In the genomic region with DNA sequence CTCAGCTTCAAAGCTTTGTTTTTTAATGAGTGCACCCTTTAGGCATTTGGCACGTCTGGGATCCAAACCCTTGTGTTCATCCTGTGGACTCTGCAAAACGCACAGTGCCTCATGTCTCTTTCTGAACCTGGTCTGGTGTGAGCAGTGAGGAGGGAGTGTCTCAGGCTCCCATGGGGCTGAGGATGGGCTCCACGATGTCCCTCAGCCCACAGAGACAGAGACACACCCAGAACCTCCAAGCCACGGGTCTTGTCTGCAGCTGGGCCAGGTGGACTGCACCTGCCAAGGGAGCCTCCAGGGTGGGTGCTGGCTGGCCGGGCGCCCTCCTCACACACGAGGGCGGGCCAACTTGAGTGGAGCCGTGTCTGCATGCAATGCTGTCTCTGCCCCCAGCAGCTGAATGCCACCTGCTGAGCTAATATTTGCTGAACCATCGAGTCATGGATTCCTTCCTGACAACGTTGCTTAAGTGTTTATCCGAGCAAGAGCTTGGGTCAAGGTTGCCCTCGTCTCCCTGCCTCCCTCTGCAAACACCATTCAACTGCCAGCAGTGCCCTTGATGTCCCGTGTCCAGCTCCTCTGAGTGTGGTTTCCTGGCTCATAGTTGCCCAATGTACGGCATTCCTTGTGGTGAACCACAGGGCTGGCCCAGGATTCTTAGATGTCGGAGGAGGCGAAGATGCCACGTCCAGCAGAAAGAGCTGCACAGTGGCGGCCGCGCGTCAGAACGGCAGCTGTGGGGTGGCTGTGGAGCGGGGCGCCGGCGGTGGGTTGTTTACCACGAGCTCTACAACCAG, we compare ENCODE assay signal across 1 cellular context.
TF ChIP-seq lines count a peak whose summit lies in the region.

No MANE protein-coding gene starts in this region.

TF ChIP-seq in HepG2, 621 proteins besides CTCF, POLR2A, EP300 and RAD21 (continued from another document and continues in another):
- TF ChIP-seq TIGD3 (CRISPR knock-in tag; IDR thresholded peaks at IDR 0.05; ENCODE audit: borderline replicate concordance) = no peak
- TF ChIP-seq ZNF234 (CRISPR knock-in tag; conservative IDR thresholded peaks at IDR 0.05) = no peak
- no peak for TF ChIP-seq SETDB1 (CRISPR knock-in tag; IDR thresholded peaks at IDR 0.05; ENCODE audit: borderline replicate concordance)
- TF ChIP-seq, protein P1, sequence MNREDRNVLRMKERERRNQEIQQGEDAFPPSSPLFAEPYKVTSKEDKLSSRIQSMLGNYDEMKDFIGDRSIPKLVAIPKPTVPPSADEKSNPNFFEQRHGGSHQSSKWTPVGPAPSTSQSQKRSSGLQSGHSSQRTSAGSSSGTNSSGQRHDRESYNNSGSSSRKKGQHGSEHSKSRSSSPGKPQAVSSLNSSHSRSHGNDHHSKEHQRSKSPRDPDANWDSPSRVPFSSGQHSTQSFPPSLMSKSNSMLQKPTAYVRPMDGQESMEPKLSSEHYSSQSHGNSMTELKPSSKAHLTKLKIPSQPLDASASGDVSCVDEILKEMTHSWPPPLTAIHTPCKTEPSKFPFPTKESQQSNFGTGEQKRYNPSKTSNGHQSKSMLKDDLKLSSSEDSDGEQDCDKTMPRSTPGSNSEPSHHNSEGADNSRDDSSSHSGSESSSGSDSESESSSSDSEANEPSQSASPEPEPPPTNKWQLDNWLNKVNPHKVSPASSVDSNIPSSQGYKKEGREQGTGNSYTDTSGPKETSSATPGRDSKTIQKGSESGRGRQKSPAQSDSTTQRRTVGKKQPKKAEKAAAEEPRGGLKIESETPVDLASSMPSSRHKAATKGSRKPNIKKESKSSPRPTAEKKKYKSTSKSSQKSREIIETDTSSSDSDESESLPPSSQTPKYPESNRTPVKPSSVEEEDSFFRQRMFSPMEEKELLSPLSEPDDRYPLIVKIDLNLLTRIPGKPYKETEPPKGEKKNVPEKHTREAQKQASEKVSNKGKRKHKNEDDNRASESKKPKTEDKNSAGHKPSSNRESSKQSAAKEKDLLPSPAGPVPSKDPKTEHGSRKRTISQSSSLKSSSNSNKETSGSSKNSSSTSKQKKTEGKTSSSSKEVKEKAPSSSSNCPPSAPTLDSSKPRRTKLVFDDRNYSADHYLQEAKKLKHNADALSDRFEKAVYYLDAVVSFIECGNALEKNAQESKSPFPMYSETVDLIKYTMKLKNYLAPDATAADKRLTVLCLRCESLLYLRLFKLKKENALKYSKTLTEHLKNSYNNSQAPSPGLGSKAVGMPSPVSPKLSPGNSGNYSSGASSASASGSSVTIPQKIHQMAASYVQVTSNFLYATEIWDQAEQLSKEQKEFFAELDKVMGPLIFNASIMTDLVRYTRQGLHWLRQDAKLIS (CRISPR knock-in tag; IDR thresholded peaks at IDR 0.05) = no peak
- TF ChIP-seq GLI4 (CRISPR knock-in tag; IDR thresholded peaks at IDR 0.05; ENCODE audit: borderline replicate concordance) = peak; percentile 17; the same call in 1 of the 2 replicates
- TF ChIP-seq ZNF776 (CRISPR knock-in tag; IDR thresholded peaks at IDR 0.05) = no peak; the same call in 1 of the 2 replicates
- TF ChIP-seq HMGXB3 (CRISPR knock-in tag; IDR thresholded peaks at IDR 0.05; ENCODE audit: borderline replicate concordance) = no peak
- no peak for TF ChIP-seq MTF1 (CRISPR knock-in tag; IDR thresholded peaks at IDR 0.05)
- TF ChIP-seq, protein P2, sequence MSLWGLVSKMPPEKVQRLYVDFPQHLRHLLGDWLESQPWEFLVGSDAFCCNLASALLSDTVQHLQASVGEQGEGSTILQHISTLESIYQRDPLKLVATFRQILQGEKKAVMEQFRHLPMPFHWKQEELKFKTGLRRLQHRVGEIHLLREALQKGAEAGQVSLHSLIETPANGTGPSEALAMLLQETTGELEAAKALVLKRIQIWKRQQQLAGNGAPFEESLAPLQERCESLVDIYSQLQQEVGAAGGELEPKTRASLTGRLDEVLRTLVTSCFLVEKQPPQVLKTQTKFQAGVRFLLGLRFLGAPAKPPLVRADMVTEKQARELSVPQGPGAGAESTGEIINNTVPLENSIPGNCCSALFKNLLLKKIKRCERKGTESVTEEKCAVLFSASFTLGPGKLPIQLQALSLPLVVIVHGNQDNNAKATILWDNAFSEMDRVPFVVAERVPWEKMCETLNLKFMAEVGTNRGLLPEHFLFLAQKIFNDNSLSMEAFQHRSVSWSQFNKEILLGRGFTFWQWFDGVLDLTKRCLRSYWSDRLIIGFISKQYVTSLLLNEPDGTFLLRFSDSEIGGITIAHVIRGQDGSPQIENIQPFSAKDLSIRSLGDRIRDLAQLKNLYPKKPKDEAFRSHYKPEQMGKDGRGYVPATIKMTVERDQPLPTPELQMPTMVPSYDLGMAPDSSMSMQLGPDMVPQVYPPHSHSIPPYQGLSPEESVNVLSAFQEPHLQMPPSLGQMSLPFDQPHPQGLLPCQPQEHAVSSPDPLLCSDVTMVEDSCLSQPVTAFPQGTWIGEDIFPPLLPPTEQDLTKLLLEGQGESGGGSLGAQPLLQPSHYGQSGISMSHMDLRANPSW (CRISPR knock-in tag; IDR thresholded peaks at IDR 0.05; ENCODE audit: borderline replicate concordance) = peak; percentile 82; the same call in 1 of the 2 replicates
- peak; percentile 86 for TF ChIP-seq ZNF547 (CRISPR knock-in tag; IDR thresholded peaks at IDR 0.05)
- no peak for TF ChIP-seq ZNF674 (CRISPR knock-in tag; IDR thresholded peaks at IDR 0.05; ENCODE audit: low read depth)
- TF ChIP-seq FOXM1 (CRISPR knock-in tag; IDR thresholded peaks at IDR 0.05) = no peak
- peak; percentile 90 for TF ChIP-seq ELF3 (CRISPR knock-in tag; IDR thresholded peaks at IDR 0.05)
- TF ChIP-seq ISX (CRISPR knock-in tag; conservative IDR thresholded peaks at IDR 0.05) = no peak
- peak; percentile 83 for TF ChIP-seq POGZ (CRISPR knock-in tag; IDR thresholded peaks at IDR 0.05)
- TF ChIP-seq ZNF572 (CRISPR knock-in tag; IDR thresholded peaks at IDR 0.05) = no peak; the same call in 1 of the 2 replicates
- TF ChIP-seq SALL2 (CRISPR knock-in tag; IDR thresholded peaks at IDR 0.05) = peak; percentile 66; the same call in 1 of the 2 replicates
- TF ChIP-seq TAF1 (CRISPR knock-in tag; IDR thresholded peaks at IDR 0.05) = no peak
- TF ChIP-seq JARID2 (CRISPR knock-in tag; IDR thresholded peaks at IDR 0.05; ENCODE audit: insufficient replicate concordance) = no peak
- peak; percentile 77 for TF ChIP-seq MAX (IDR thresholded peaks at IDR 0.05)
- no peak for TF ChIP-seq TOE1 (CRISPR knock-in tag; IDR thresholded peaks at IDR 0.05)
- TF ChIP-seq KLF15 (CRISPR knock-in tag; IDR thresholded peaks at IDR 0.05; ENCODE audit: borderline replicate concordance) = no peak
- TF ChIP-seq RFXANK (CRISPR knock-in tag; IDR thresholded peaks at IDR 0.05) = no peak; the same call in 1 of the 2 replicates
- TF ChIP-seq, protein P3, sequence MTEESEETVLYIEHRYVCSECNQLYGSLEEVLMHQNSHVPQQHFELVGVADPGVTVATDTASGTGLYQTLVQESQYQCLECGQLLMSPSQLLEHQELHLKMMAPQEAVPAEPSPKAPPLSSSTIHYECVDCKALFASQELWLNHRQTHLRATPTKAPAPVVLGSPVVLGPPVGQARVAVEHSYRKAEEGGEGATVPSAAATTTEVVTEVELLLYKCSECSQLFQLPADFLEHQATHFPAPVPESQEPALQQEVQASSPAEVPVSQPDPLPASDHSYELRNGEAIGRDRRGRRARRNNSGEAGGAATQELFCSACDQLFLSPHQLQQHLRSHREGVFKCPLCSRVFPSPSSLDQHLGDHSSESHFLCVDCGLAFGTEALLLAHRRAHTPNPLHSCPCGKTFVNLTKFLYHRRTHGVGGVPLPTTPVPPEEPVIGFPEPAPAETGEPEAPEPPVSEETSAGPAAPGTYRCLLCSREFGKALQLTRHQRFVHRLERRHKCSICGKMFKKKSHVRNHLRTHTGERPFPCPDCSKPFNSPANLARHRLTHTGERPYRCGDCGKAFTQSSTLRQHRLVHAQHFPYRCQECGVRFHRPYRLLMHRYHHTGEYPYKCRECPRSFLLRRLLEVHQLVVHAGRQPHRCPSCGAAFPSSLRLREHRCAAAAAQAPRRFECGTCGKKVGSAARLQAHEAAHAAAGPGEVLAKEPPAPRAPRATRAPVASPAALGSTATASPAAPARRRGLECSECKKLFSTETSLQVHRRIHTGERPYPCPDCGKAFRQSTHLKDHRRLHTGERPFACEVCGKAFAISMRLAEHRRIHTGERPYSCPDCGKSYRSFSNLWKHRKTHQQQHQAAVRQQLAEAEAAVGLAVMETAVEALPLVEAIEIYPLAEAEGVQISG (CRISPR knock-in tag; IDR thresholded peaks at IDR 0.05) = peak; percentile 71; the same call in 1 of the 2 replicates
- no peak for TF ChIP-seq ZNF615 (CRISPR knock-in tag; IDR thresholded peaks at IDR 0.05; ENCODE audit: borderline replicate concordance)
- TF ChIP-seq MXD1 (CRISPR knock-in tag; IDR thresholded peaks at IDR 0.05) = peak; percentile 26
- peak; percentile 79; the same call in 1 of the 2 replicates for TF ChIP-seq ZNF747 (CRISPR knock-in tag; IDR thresholded peaks at IDR 0.05; ENCODE audit: borderline replicate concordance)
- TF ChIP-seq FOXA1 (IDR thresholded peaks at IDR 0.05) = no peak; the same call in 1 of the 2 replicates
- TF ChIP-seq FOXA1 (CRISPR knock-in tag; IDR thresholded peaks at IDR 0.05) = peak; percentile 98
- peak; percentile 29; the same call in 1 of the 2 replicates for TF ChIP-seq POLR2G (IDR thresholded peaks at IDR 0.05; ENCODE audit: low read depth, low read length)
- TF ChIP-seq STAG1 (CRISPR knock-in tag; IDR thresholded peaks at IDR 0.05) = peak; percentile 19; the same call in 1 of the 2 replicates
- TF ChIP-seq, protein P4, sequence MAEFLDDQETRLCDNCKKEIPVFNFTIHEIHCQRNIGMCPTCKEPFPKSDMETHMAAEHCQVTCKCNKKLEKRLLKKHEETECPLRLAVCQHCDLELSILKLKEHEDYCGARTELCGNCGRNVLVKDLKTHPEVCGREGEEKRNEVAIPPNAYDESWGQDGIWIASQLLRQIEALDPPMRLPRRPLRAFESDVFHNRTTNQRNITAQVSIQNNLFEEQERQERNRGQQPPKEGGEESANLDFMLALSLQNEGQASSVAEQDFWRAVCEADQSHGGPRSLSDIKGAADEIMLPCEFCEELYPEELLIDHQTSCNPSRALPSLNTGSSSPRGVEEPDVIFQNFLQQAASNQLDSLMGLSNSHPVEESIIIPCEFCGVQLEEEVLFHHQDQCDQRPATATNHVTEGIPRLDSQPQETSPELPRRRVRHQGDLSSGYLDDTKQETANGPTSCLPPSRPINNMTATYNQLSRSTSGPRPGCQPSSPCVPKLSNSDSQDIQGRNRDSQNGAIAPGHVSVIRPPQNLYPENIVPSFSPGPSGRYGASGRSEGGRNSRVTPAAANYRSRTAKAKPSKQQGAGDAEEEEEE (CRISPR knock-in tag; IDR thresholded peaks at IDR 0.05; ENCODE audit: borderline replicate concordance) = peak; percentile 59; the same call in 1 of the 2 replicates
- TF ChIP-seq CENPX (CRISPR knock-in tag; IDR thresholded peaks at IDR 0.05) = no peak
- peak; percentile 24; the same call in 1 of the 2 replicates for TF ChIP-seq ZNF124 (CRISPR knock-in tag; IDR thresholded peaks at IDR 0.05)
- TF ChIP-seq PTBP1 (IDR thresholded peaks at IDR 0.05; ENCODE audit: low read depth, low read length, poor library complexity, severe bottlenecking) = no peak
- peak; percentile 93 for TF ChIP-seq ZNF331 (CRISPR knock-in tag; IDR thresholded peaks at IDR 0.05)
- TF ChIP-seq CHCHD3 (CRISPR knock-in tag; IDR thresholded peaks at IDR 0.05) = no peak
- TF ChIP-seq ZC3H4 (CRISPR knock-in tag; IDR thresholded peaks at IDR 0.05; ENCODE audit: borderline replicate concordance) = no peak
- TF ChIP-seq PAF1 (CRISPR knock-in tag; IDR thresholded peaks at IDR 0.05) = no peak
- TF ChIP-seq BCL6 (CRISPR knock-in tag; IDR thresholded peaks at IDR 0.05) = peak; percentile 95
- TF ChIP-seq SRSF1 (optimal IDR thresholded peaks at IDR 0.05; ENCODE audit: low read depth, low read length) = no peak
